8 cellular contexts compared by ENCODE assay signal in genomic region chr2:30334738-30335426, GRCh38.
A peak's percentile ranks its signal among the peaks of the same experiment; 100 is the strongest.
DNase-seq lines count a peak whose midpoint lies in the region; ATAC-seq, FAIRE-seq and TF ChIP-seq lines count a peak whose summit lies in the region.

No MANE protein-coding gene starts in this region.

- no peak overlapping the region for H4K8ac ChIP-seq in H1 (ENCODE audit: extremely low read depth, insufficient read depth, low read length)

- no peak overlapping the region for H2AK5ac ChIP-seq in H1 (ENCODE audit: low read depth, low read length)

- no peak for TF ChIP-seq EP300 in H1 (IDR thresholded peaks at IDR 0.05; ENCODE audit: borderline replicate concordance in 1 of 2, low read depth in 2 of 2, low read length in 2 of 2)

- peak overlapping the region; percentile 99 for H3K27ac Mint-ChIP-seq in activated naive CD4-positive, alpha-beta T cell treated with anti-CD3 and anti-CD28 coated beads, Interleukin-2, amount 10 ng/mL, durations not matched to agents 7 days and 5 days
- H3K27ac Mint-ChIP-seq in stimulated activated naive CD8-positive, alpha-beta T cell treated with anti-CD3 and anti-CD28 coated beads, Interleukin-15, amount 100 ng/mL, for 72 hours = peak overlapping the region; percentile 77 to 89

- TF ChIP-seq POLR2A in H1 (IDR thresholded peaks at IDR 0.05; ENCODE audit: control extremely low read depth in 1 of 2, low read depth in 2 of 2, low read length in 2 of 2) = no peak

- peaks cover 82% of the 10 kb centered on the region for H3K4me1 Mint-ChIP-seq in activated naive CD4-positive, alpha-beta T cell treated with anti-CD3 and anti-CD28 coated beads, Interleukin-2, amount 10 ng/mL, durations not matched to agents 7 days and 5 days
- H3K4me1 Mint-ChIP-seq in stimulated activated naive CD8-positive, alpha-beta T cell treated with anti-CD3 and anti-CD28 coated beads, Interleukin-15, amount 100 ng/mL, for 72 hours = peaks cover 96% of the 10 kb centered on the region

- no peak overlapping the region for H2BK15ac ChIP-seq in H1 (ENCODE audit: low read length)

- H3K79me1 ChIP-seq in H1 (ENCODE audit: low read depth, low read length) = no peaks in the 10 kb centered on the region

- POLR2A ChIA-PET in H1 (lab: Charles Lee; ENCODE audit: partially characterized antibody) = interaction anchor here (0.8 kb wide), 2 partner anchors 9 to 736 kb away, joined by 3 read pairs; no protein-coding TSS in a partner anchor

- H3K36me3 Mint-ChIP-seq in activated naive CD4-positive, alpha-beta T cell treated with anti-CD3 and anti-CD28 coated beads, Interleukin-2, amount 10 ng/mL, durations not matched to agents 7 days and 5 days = no peaks in the 10 kb centered on the region

- no peak overlapping the region for H2AFZ ChIP-seq in H1 (ENCODE audit: low read length)

- FAIRE-seq in H1 (lab: Jason Lieb, UNC) = no peak

- H3K56ac ChIP-seq in H1 (replicated peaks; ENCODE audit: insufficient read length, low read depth, low read length) = no peak overlapping the region

- no peaks in the 10 kb centered on the region; a peak in 1 of 4 replicates for H3K9me3 ChIP-seq in H1 (ENCODE audit: insufficient read depth in 2 of 2, low read depth in 1 of 2, low read length in 1 of 2)

- no peak overlapping the region for H3K27ac ChIP-seq in H1 (ENCODE audit: low read depth, low read length)

- H3K79me2 ChIP-seq in H1 (ENCODE audit: control insufficient read depth in 1 of 2, insufficient read depth in 2 of 2, low read length in 2 of 2) = no peaks in the 10 kb centered on the region; a peak in 1 of 4 replicates

- H3K4me1 ChIP-seq in H1 (replicated peaks in 1 of 4; ENCODE audit: control insufficient read depth in 3 of 4, insufficient read depth in 4 of 4, low read length in 3 of 4) = peaks cover 0 to 3% (median 0%) of the 10 kb centered on the region in 4 experiments; a peak in 2 of 7 replicates

- no peak overlapping the region for H3K4me3 ChIP-seq in H1 (ENCODE audit: extremely low read depth in 1 of 4, insufficient read depth in 2 of 4, low read depth in 3 of 4, low read length in 4 of 4)

- H3K9me3 Mint-ChIP-seq in activated naive CD4-positive, alpha-beta T cell treated with anti-CD3 and anti-CD28 coated beads, Interleukin-2, amount 10 ng/mL, durations not matched to agents 7 days and 5 days = peaks cover 4% of the 10 kb centered on the region
- peaks cover 4 to 11% of the 10 kb centered on the region in 2 donors for H3K9me3 Mint-ChIP-seq in stimulated activated naive CD8-positive, alpha-beta T cell treated with anti-CD3 and anti-CD28 coated beads, Interleukin-15, amount 100 ng/mL, for 72 hours

- TF ChIP-seq RAD21 in H1 (IDR thresholded peaks at IDR 0.05 in 1 of 2, conservative IDR thresholded peaks at IDR 0.05 in 1 of 2; ENCODE audit: low read depth in 2 of 2, low read length in 2 of 2) = peak; percentile 19 to 26; a peak in 2 of 4 replicates

- no peak overlapping the region for H4K91ac ChIP-seq in H1 (replicated peaks; ENCODE audit: insufficient read length, low read length)

- 92% methylated on average over 3 of the region's 3 CpGs; no CpG with 5 or more reads in 1 of the 2 experiments for WGBS in H1 (ENCODE audit: extremely low coverage in 1 of 2, insufficient coverage in 1 of 2, insufficient read length in 1 of 2, insufficient replicate concordance in 2 of 2, low coverage in 1 of 2, low lambda C conversion rate in 2 of 2, missing lambda C conversion rate in 1 of 2), 2 experiments

- no peak overlapping the region for H3K18ac ChIP-seq in H1 (ENCODE audit: extremely low read depth, low read length)

- peak overlapping the region; percentile 36 for H3K4me3 Mint-ChIP-seq in activated naive CD4-positive, alpha-beta T cell treated with anti-CD3 and anti-CD28 coated beads, Interleukin-2, amount 10 ng/mL, durations not matched to agents 7 days and 5 days
- H3K4me3 Mint-ChIP-seq in stimulated activated naive CD8-positive, alpha-beta T cell treated with anti-CD3 and anti-CD28 coated beads, Interleukin-15, amount 100 ng/mL, for 72 hours = peak overlapping the region; percentile 63 to 71

- H3K4ac ChIP-seq in H1 (replicated peaks; ENCODE audit: insufficient read length, low read depth, low read length) = no peak overlapping the region

- peak in 2 of 3 experiments; percentile 2 to 12; a peak in 1 of 4 replicates for TF ChIP-seq CTCF in H1 (IDR thresholded peaks at IDR 0.05; ENCODE audit: control extremely low read depth in 1 of 3, insufficient read depth in 1 of 3, low read depth in 1 of 3, low read length in 3 of 3)

- no peak for ATAC-seq in stimulated activated naive CD8-positive, alpha-beta T cell treated with anti-CD3 and anti-CD28 coated beads, Interleukin-15, amount 100 ng/mL, for 72 hours
- no peak for ATAC-seq in HG02840 (IDR thresholded peaks at IDR 0.05; ENCODE audit: low FRiP score, unreplicated experiment)

- no peak overlapping the region for H3K14ac ChIP-seq in H1 (ENCODE audit: insufficient read length)

- H2BK12ac ChIP-seq in H1 (ENCODE audit: low read depth, low read length) = no peak overlapping the region

- no peaks in the 10 kb centered on the region for H3K27me3 Mint-ChIP-seq in activated naive CD4-positive, alpha-beta T cell treated with anti-CD3 and anti-CD28 coated beads, Interleukin-2, amount 10 ng/mL, durations not matched to agents 7 days and 5 days
- no peaks in the 10 kb centered on the region for H3K27me3 Mint-ChIP-seq in stimulated activated naive CD8-positive, alpha-beta T cell treated with anti-CD3 and anti-CD28 coated beads, Interleukin-15, amount 100 ng/mL, for 72 hours

- no peak overlapping the region for H3K9ac ChIP-seq in H1 (replicated peaks in 1 of 4; ENCODE audit: extremely low read depth in 1 of 4, low read depth in 3 of 4, low read length in 3 of 4)

- peaks cover 0 to 3% of the 10 kb centered on the region in 2 experiments for H4K20me1 ChIP-seq in H1 (replicated peaks in 1 of 2; ENCODE audit: control insufficient read depth in 1 of 2, insufficient read depth in 2 of 2, low read length in 2 of 2)

- CTCF ChIA-PET in activated naive CD4-positive, alpha-beta T cell treated with anti-CD3 and anti-CD28 coated beads, Interleukin-2, amount 10 ng/mL, durations not matched to agents 7 days and 5 days (lab: Charles Lee) = interaction anchor here (0.6 to 5.8 kb wide), 24 partner anchors 9 to 379 kb away, joined by 3 to 30 read pairs (median 5); partner anchors contain the start of gene LCLAT1
- CTCF ChIA-PET in H1 (lab: Charles Lee; ENCODE audit: partially characterized antibody) = interaction anchor here (0.9 to 5.0 kb wide), 14 partner anchors 12 to 376 kb away, joined by 3 to 21 read pairs (median 4); no protein-coding TSS in a partner anchor

- no peak overlapping the region for H4K5ac ChIP-seq in H1 (ENCODE audit: insufficient read length, low read depth, low read length)

- no peak overlapping the region for H3K23ac ChIP-seq in H1 (ENCODE audit: insufficient read length)

- H2BK120ac ChIP-seq in H1 (replicated peaks; ENCODE audit: low read depth, low read length) = no peak overlapping the region

- no peak overlapping the region for H2BK20ac ChIP-seq in H1 (ENCODE audit: low read length)

- H3K4me2 ChIP-seq in H1 (ENCODE audit: insufficient read depth in 1 of 2, low read depth in 2 of 2, low read length in 2 of 2) = no peak overlapping the region

- H3K36me3 ChIP-seq in H1 (ENCODE audit: control insufficient read depth in 2 of 4, insufficient read depth in 4 of 4, low read length in 3 of 4) = no peaks in the 10 kb centered on the region

- peak; percentile 26 for DNase-seq in activated naive CD4-positive, alpha-beta T cell treated with anti-CD3 and anti-CD28 coated beads, Interleukin-2, amount 10 ng/mL, durations not matched to agents 7 days and 5 days
- DNase-seq in activated naive CD4-positive, alpha-beta T cell treated with Interleukin-2 at 50 U/mL for 16 hours = no peak
- DNase-seq in NCI-H774 (lab: John Stamatoyannopoulos, UW) (peak; percentile 3), H1 (ENCODE audit: low read depth in 1 of 2, low spot score in 2 of 2) (no peak), NK-92 (lab: John Stamatoyannopoulos, UW; ENCODE audit: unreplicated experiment) (no peak), SIG-M5 treated with dmso at 0.1 percent for 504 hours (lab: John Stamatoyannopoulos, UW; ENCODE audit: unreplicated experiment) (no peak)
- no peak for DNase-seq in stimulated activated naive CD8-positive, alpha-beta T cell treated with anti-CD3 and anti-CD28 coated beads, Interleukin-15, amount 100 ng/mL, for 72 hours

- peaks cover 3% of the 10 kb centered on the region for H3K23me2 ChIP-seq in H1 (ENCODE audit: low read depth, low read length)

- H3K27me3 ChIP-seq in H1 (replicated peaks in 1 of 4; ENCODE audit: control insufficient read depth in 3 of 4, extremely low read depth in 1 of 4, insufficient read depth in 3 of 4, low read length in 3 of 4) = no peaks in the 10 kb centered on the region

- H2BK5ac ChIP-seq in H1 (ENCODE audit: low read depth, low read length) = no peak overlapping the region

TF ChIP-seq in H1, 55 proteins besides CTCF, POLR2A, EP300 and RAD21:
- TF ChIP-seq SIN3A (conservative IDR thresholded peaks at IDR 0.05 in 1 of 2, IDR thresholded peaks at IDR 0.05 in 1 of 2; ENCODE audit: low read depth in 1 of 2, low read length in 2 of 2) = no peak
- TF ChIP-seq TCF12 (IDR thresholded peaks at IDR 0.05; ENCODE audit: low read depth, low read length) = no peak
- no peak for TF ChIP-seq TAF7 (optimal IDR thresholded peaks at IDR 0.05; ENCODE audit: borderline replicate concordance, low read depth, low read length)
- TF ChIP-seq NRF1 (IDR thresholded peaks at IDR 0.05; ENCODE audit: low read depth, low read length) = no peak

Comparison
In these comparisons a context has a peak if more than half of its experiments do, and no peak if none do; other contexts are left out.
1. DNase-seq: peak in activated naive CD4-positive, alpha-beta T cell treated with anti-CD3 and anti-CD28 coated beads, Interleukin-2, amount 10 ng/mL, durations not matched to agents 7 days and 5 days (single experiment) and NCI-H774 (single experiment); none in activated naive CD4-positive, alpha-beta T cell treated with Interleukin-2 at 50 U/mL for 16 hours (single experiment), H1 (0 of 2), stimulated activated naive CD8-positive, alpha-beta T cell treated with anti-CD3 and anti-CD28 coated beads, Interleukin-15, amount 100 ng/mL, for 72 hours (0 of 2), NK-92 (single experiment) and SIG-M5 treated with dmso at 0.1 percent for 504 hours (single experiment).